ENCODE assay signal across 28 cellular contexts in genomic region chr12:74339211-74339610, GRCh38.
"Had no signal": no experiment of that assay in that cellular context is flagged by ENCODE, and none has a peak within 500 bp of the region (broad histone marks: within the 10 kb centered on the region; RNA-seq: fewer than 3 reads in every experiment).

No MANE protein-coding gene starts in this region.

- DNase-seq: activated CD4-positive, alpha-beta T cell treated with anti-CD3 and anti-CD28 coated beads for 36 hours; activated CD4-positive, CD25-positive, alpha-beta regulatory T cell; activated CD8-positive, alpha-beta memory T cell treated with anti-CD3 and anti-CD28 coated beads, Interleukin-2, amount 10 ng/mL, durations not matched to agents 7 days and 5 days; activated CD8-positive, alpha-beta T cell treated with anti-CD3 and anti-CD28 coated beads, Interleukin-2, amount 10 ng/mL, durations not matched to agents 7 days and 5 days; activated naive CD4-positive, alpha-beta T cell; activated T-cell treated with anti-CD3 and anti-CD28 coated beads, Interleukin-2, amount 50 U/mL, for 48 hours; dermis blood vessel endothelial cell; effector CD4-positive, alpha-beta T cell; head of caudate nucleus; hippocampal formation; kidney; left colon; midbrain; naive thymus-derived CD4-positive, alpha-beta T cell; pancreas; sigmoid colon; stimulated activated CD4-positive, alpha-beta T cell treated with anti-CD3 and anti-CD28 coated beads, Interleukin-15, amount 100 ng/mL, for 24 hours; stimulated activated CD4-positive, alpha-beta T cell treated with anti-CD3 and anti-CD28 coated beads, Interleukin-2, amount 100 ng/mL, for 24 hours; stimulated activated naive B cell treated with anti-CD40 and anti-IgM and Interleukin-4, amounts not matched to agents 10 μg/mL and 1 μg/mL and 100 μg/mL, for 72 hours; T-cell had no signal

- H3K27ac ChIP-seq: ascending aorta, esophagus muscularis mucosa, gastroesophageal sphincter, pancreas, prostate gland, sigmoid colon, tibial nerve had no signal

- FAIRE-seq: colon, kidney, pancreas had no signal

- H3K4me3 Mint-ChIP-seq: activated CD4-positive, alpha-beta T cell treated with anti-CD3 and anti-CD28 coated beads for 36 hours; activated CD8-positive, alpha-beta memory T cell treated with anti-CD3 and anti-CD28 coated beads, Interleukin-2, amount 10 ng/mL, durations not matched to agents 7 days and 5 days; activated CD8-positive, alpha-beta T cell treated with anti-CD3 and anti-CD28 coated beads, Interleukin-2, amount 10 ng/mL, durations not matched to agents 7 days and 5 days; activated naive CD8-positive, alpha-beta T cell; naive thymus-derived CD4-positive, alpha-beta T cell; stimulated activated naive B cell treated with anti-CD40 and anti-IgM and Interleukin-4, amounts not matched to agents 10 μg/mL and 1 μg/mL and 100 μg/mL, for 72 hours; T-cell had no signal

- ATAC-seq: activated CD4-positive, alpha-beta T cell treated with anti-CD3 and anti-CD28 coated beads for 36 hours; activated CD8-positive, alpha-beta memory T cell treated with anti-CD3 and anti-CD28 coated beads, Interleukin-2, amount 10 ng/mL, durations not matched to agents 7 days and 5 days; activated CD8-positive, alpha-beta T cell treated with anti-CD3 and anti-CD28 coated beads, Interleukin-2, amount 10 ng/mL, durations not matched to agents 7 days and 5 days; gastroesophageal sphincter; left colon; naive thymus-derived CD4-positive, alpha-beta T cell; pancreas; stimulated activated naive B cell treated with anti-CD40 and anti-IgM and Interleukin-4, amounts not matched to agents 10 μg/mL and 1 μg/mL and 100 μg/mL, for 72 hours; T-cell had no signal

- H3K36me3 Mint-ChIP-seq: activated CD8-positive, alpha-beta memory T cell treated with anti-CD3 and anti-CD28 coated beads, Interleukin-2, amount 10 ng/mL, durations not matched to agents 7 days and 5 days; activated naive CD8-positive, alpha-beta T cell; naive thymus-derived CD4-positive, alpha-beta T cell; stimulated activated naive B cell treated with anti-CD40 and anti-IgM and Interleukin-4, amounts not matched to agents 10 μg/mL and 1 μg/mL and 100 μg/mL, for 72 hours; T-cell had no signal

- H3K36me3 ChIP-seq: ascending aorta, esophagus muscularis mucosa, gastroesophageal sphincter, pancreas, prostate gland, sigmoid colon, tibial nerve had no signal

- H3K9me3 ChIP-seq: ascending aorta, esophagus muscularis mucosa, gastroesophageal sphincter, pancreas, prostate gland, sigmoid colon, tibial nerve had no signal

- H3K4me1 ChIP-seq: ascending aorta, esophagus muscularis mucosa, gastroesophageal sphincter, pancreas, prostate gland, sigmoid colon, tibial nerve had no signal

- H3K4me1 Mint-ChIP-seq: activated CD4-positive, alpha-beta T cell treated with anti-CD3 and anti-CD28 coated beads for 36 hours; activated CD8-positive, alpha-beta memory T cell treated with anti-CD3 and anti-CD28 coated beads, Interleukin-2, amount 10 ng/mL, durations not matched to agents 7 days and 5 days; naive thymus-derived CD4-positive, alpha-beta T cell; stimulated activated naive B cell treated with anti-CD40 and anti-IgM and Interleukin-4, amounts not matched to agents 10 μg/mL and 1 μg/mL and 100 μg/mL, for 72 hours; T-cell had no signal

- H3K27ac Mint-ChIP-seq: activated CD4-positive, alpha-beta T cell treated with anti-CD3 and anti-CD28 coated beads for 36 hours; activated CD8-positive, alpha-beta memory T cell treated with anti-CD3 and anti-CD28 coated beads, Interleukin-2, amount 10 ng/mL, durations not matched to agents 7 days and 5 days; activated CD8-positive, alpha-beta T cell treated with anti-CD3 and anti-CD28 coated beads, Interleukin-2, amount 10 ng/mL, durations not matched to agents 7 days and 5 days; activated naive CD8-positive, alpha-beta T cell; activated T-helper 2 cell treated with anti-CD3 and anti-CD28 coated beads, Interferon-gamma antibody, Interleukin-2, Interleukin-4, amounts not matched to agents 10 μg/mL and 5 μg/mL and 100 μg/mL, durations not matched to agents 14 hours and 24 hours and 36 hours; naive thymus-derived CD4-positive, alpha-beta T cell; stimulated activated naive B cell treated with anti-CD40 and anti-IgM and Interleukin-4, amounts not matched to agents 10 μg/mL and 1 μg/mL and 100 μg/mL, for 72 hours; T-cell had no signal

- H3K27me3 Mint-ChIP-seq: activated CD4-positive, alpha-beta T cell treated with anti-CD3 and anti-CD28 coated beads for 36 hours; activated CD8-positive, alpha-beta memory T cell treated with anti-CD3 and anti-CD28 coated beads, Interleukin-2, amount 10 ng/mL, durations not matched to agents 7 days and 5 days; activated naive CD8-positive, alpha-beta T cell; naive thymus-derived CD4-positive, alpha-beta T cell; stimulated activated naive B cell treated with anti-CD40 and anti-IgM and Interleukin-4, amounts not matched to agents 10 μg/mL and 1 μg/mL and 100 μg/mL, for 72 hours; T-cell had no signal

- H3K27me3 ChIP-seq: ascending aorta, esophagus muscularis mucosa, gastroesophageal sphincter, pancreas, sigmoid colon, tibial nerve had no signal

- H3K4me3 ChIP-seq: ascending aorta, esophagus muscularis mucosa, gastroesophageal sphincter, pancreas, prostate gland, sigmoid colon, tibial nerve had no signal

- H3K9me3 Mint-ChIP-seq: activated T-helper 2 cell treated with anti-CD3 and anti-CD28 coated beads, Interferon-gamma antibody, Interleukin-2, Interleukin-4, amounts not matched to agents 10 μg/mL and 5 μg/mL and 100 μg/mL, durations not matched to agents 14 hours and 24 hours and 36 hours; naive thymus-derived CD4-positive, alpha-beta T cell; T-cell had no signal
